In the genomic region with DNA sequence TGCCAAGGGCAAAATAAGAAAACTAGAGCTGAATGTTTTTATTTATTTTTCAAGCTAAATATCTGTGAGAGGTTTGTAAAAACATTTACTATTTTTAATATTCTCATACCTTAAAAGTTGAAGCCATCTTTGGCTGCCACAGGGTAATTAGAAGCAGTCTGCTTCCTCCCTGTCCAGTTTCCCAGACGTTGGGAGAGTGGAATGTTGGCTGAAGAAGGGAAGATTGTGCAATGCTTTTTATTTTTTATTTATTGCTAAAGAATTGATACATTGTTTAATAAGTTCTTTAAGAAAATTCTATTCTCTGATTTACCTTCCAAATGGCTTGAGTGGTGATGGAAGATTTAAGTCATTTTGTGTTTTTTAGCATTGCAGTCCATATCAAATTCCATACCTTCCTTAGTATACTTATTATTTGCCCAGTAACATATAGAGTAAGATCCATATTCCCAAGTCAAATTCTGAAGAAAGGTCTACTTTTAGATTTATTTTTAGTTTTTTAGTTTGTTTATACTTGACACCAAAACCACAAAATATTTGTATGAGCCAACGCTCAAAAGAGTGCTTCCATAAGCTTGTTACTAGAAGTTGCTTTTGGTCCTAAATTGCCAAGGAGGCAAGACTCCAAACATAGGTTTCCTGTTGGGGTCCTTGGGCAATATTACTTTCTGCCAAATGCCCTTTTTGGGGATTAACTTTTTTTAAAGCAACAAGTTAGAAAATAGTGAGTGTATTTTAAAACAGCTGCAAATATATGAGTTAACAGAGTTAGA, we compare ENCODE assay signal across 21 cellular contexts.
DNase-seq lines count a peak whose midpoint lies in the region; ATAC-seq and TF ChIP-seq lines count a peak whose summit lies in the region.
"Had no signal": no experiment of that assay in that cellular context is flagged by ENCODE, and none has a peak within 500 bp of the region (broad histone marks: within the 10 kb centered on the region; RNA-seq: fewer than 3 reads in every experiment).

No MANE protein-coding gene starts in this region.

- H3K9ac ChIP-seq in adipocyte (ENCODE audit: low read length) = peak overlapping the region; percentile 65

- no peak for ATAC-seq in GM21526 (IDR thresholded peaks at IDR 0.05; ENCODE audit: low FRiP score, unreplicated experiment)
- ATAC-seq: activated CD8-positive, alpha-beta T cell treated with anti-CD3 and anti-CD28 coated beads for 36 hours; body of pancreas; WTC11 had no signal

- H3K4me3 ChIP-seq in adipocyte (ENCODE audit: low read length) (peak overlapping the region; percentile 28), fibroblast of pulmonary artery (replicated peaks; ENCODE audit: low read depth, low read length) (no peak overlapping the region)
- H3K4me3 ChIP-seq: body of pancreas, lung, ovary, spleen, suprapubic skin had no signal

- peak; percentile 58 for DNase-seq in GM04503 (ENCODE audit: low read depth)
- DNase-seq in adipocyte (ENCODE audit: low read depth) = peak; percentile 87
- peak; percentile 82 for DNase-seq in fibroblast of pulmonary artery (ENCODE audit: low read depth)
- DNase-seq in stromal cell of bone marrow (ENCODE audit: low read depth) = peak; percentile 43
- no peak for DNase-seq in NCI-H2107 treated with DMSO at 0.1 percent for 48 hours (lab: John Stamatoyannopoulos, UW; ENCODE audit: unreplicated experiment)
- no peak for DNase-seq in stimulated activated CD4-positive, alpha-beta T cell treated with anti-CD3 and anti-CD28 coated beads, Interleukin-2, amount 100 ng/mL, for 48 hours
- DNase-seq: activated CD8-positive, alpha-beta T cell treated with anti-CD3 and anti-CD28 coated beads for 36 hours; activated naive CD4-positive, alpha-beta T cell treated with anti-CD3 and anti-CD28 coated beads for 36 hours; activated T-cell treated with anti-CD3 and anti-CD28 coated beads, Interleukin-2, amount 50 U/mL, for 24 hours; body of pancreas; DMS 273 treated with DMSO at 0.1 percent for 48 hours; head of caudate nucleus; naive B cell; NCI-H2081 treated with DMSO at 0.1 percent for 48 hours; NCI-H524; ovary; spleen had no signal

- no peaks in the 10 kb centered on the region for H3K9me3 ChIP-seq in adipocyte (ENCODE audit: control insufficient read depth, low read length)
- H3K9me3 ChIP-seq: body of pancreas, ovary, spleen, suprapubic skin had no signal

- H3K36me3 ChIP-seq in adipocyte (ENCODE audit: control insufficient read depth, insufficient read depth, low read length, severe bottlenecking) = no peaks in the 10 kb centered on the region
- H3K36me3 ChIP-seq: ovary, spleen, suprapubic skin had no signal

- H3K4me1 ChIP-seq in adipocyte (ENCODE audit: control insufficient read depth, insufficient read depth, low read length) = peaks cover 59% of the 10 kb centered on the region

- H3K27me3 ChIP-seq in adipocyte (replicated peaks; ENCODE audit: control insufficient read depth, insufficient read depth, low read length) = no peaks in the 10 kb centered on the region
- H3K27me3 ChIP-seq: body of pancreas, ovary, spleen, suprapubic skin had no signal

- TF ChIP-seq CTCF in fibroblast of pulmonary artery (IDR thresholded peaks at IDR 0.05; ENCODE audit: low read length, missing control alignments) = no peak

Comparison
In these comparisons a context has a peak if more than half of its experiments do, and no peak if none do; other contexts are left out.
1. DNase-seq: peak in GM04503 (single experiment), adipocyte (single experiment), fibroblast of pulmonary artery (single experiment) and stromal cell of bone marrow (single experiment); none in NCI-H2107 treated with DMSO at 0.1 percent for 48 hours (single experiment) and stimulated activated CD4-positive, alpha-beta T cell treated with anti-CD3 and anti-CD28 coated beads, Interleukin-2, amount 100 ng/mL, for 48 hours (0 of 2).